In genomic region chr9:121075251-121076036, GRCh38 we compare ENCODE assay signal across 8 cellular contexts. TPM values are rescaled to one million over a fixed set of nuclear protein-coding genes. Genes with fewer than 3 reads are reported as not detected.
DNase-seq lines count a peak whose midpoint lies in the region; ATAC-seq, FAIRE-seq and TF ChIP-seq lines count a peak whose summit lies in the region.

No MANE protein-coding gene starts in this region.

- peak; percentile 4 for ATAC-seq in HG02970 (IDR thresholded peaks at IDR 0.05; ENCODE audit: low FRiP score, unreplicated experiment)
- peak; percentile 5 to 45 for ATAC-seq in naive B cell (ENCODE audit: low read depth in 2 of 2)
- no peak for ATAC-seq in GM18520 (IDR thresholded peaks at IDR 0.05; ENCODE audit: unreplicated experiment)

- H3K27me3 Mint-ChIP-seq in dendritic cell treated with granulocyte-macrophage colony-stimulating factor and Interleukin-4, amounts not matched to agents 40 ng/mL and 50 ng/mL, for 4 days, result no peaks in the 10 kb centered on the region
- no peaks in the 10 kb centered on the region for H3K27me3 Mint-ChIP-seq in naive B cell

- peak; percentile 3 for TF ChIP-seq CTCF in GM12865 (IDR thresholded peaks at IDR 0.05; ENCODE audit: insufficient read depth, low read depth, low read length, missing control alignments)

- H3K36me3 Mint-ChIP-seq in dendritic cell treated with granulocyte-macrophage colony-stimulating factor and Interleukin-4, amounts not matched to agents 40 ng/mL and 50 ng/mL, for 4 days (ENCODE audit: low read depth), result peaks cover 17% of the 10 kb centered on the region
- H3K36me3 Mint-ChIP-seq in naive B cell, result no peaks in the 10 kb centered on the region

- H3K4me1 Mint-ChIP-seq in dendritic cell treated with granulocyte-macrophage colony-stimulating factor and Interleukin-4, amounts not matched to agents 40 ng/mL and 50 ng/mL, for 4 days (ENCODE audit: low read depth), result peaks cover 49% of the 10 kb centered on the region
- H3K4me1 Mint-ChIP-seq in naive B cell, result peaks cover 44 to 81% (median 60%) of the 10 kb centered on the region in 3 donors

- H3K4me3 Mint-ChIP-seq in dendritic cell treated with granulocyte-macrophage colony-stimulating factor and Interleukin-4, amounts not matched to agents 40 ng/mL and 50 ng/mL, for 4 days, result peak overlapping the region; percentile 94
- H3K4me3 Mint-ChIP-seq in naive B cell, result peak overlapping the region; percentile 92 to 100 (median 100)

- intact Hi-C loops in dendritic cell treated with granulocyte-macrophage colony-stimulating factor and Interleukin-4, amounts not matched to agents 40 ng/mL and 50 ng/mL, for 4 days (cut with micrococcal nuclease), result loop anchor here (2.0 kb wide), 1 partner anchor 45 kb away; no protein-coding TSS in a partner anchor

- H3K9me3 Mint-ChIP-seq in dendritic cell treated with granulocyte-macrophage colony-stimulating factor and Interleukin-4, amounts not matched to agents 40 ng/mL and 50 ng/mL, for 4 days, result no peaks in the 10 kb centered on the region
- H3K9me3 Mint-ChIP-seq in naive B cell, result peaks cover 0 to under 1% (median 0%) of the 10 kb centered on the region in 7 donors

- FAIRE-seq in RCC 7860 (lab: Jason Lieb, UNC), result no peak

- peak overlapping the region; percentile 92 for H3K27ac Mint-ChIP-seq in dendritic cell treated with granulocyte-macrophage colony-stimulating factor and Interleukin-4, amounts not matched to agents 40 ng/mL and 50 ng/mL, for 4 days
- H3K27ac Mint-ChIP-seq in naive B cell, result peak overlapping the region; percentile 90 to 99 (median 98)

- in situ Hi-C loops in ACHN (cut with HindIII; ENCODE audit: low pct_ligation_motif_present, low pct_unique_long_range_greater_than_20kb, low sequenced_read_pairs), result no loop called here

- DNase-seq in ACHN, result peak; percentile 32
- DNase-seq in GM12865 (ENCODE audit: low read depth), result peak; percentile 65
- peak; percentile 40 for DNase-seq in RCC 7860 (ENCODE audit: low spot score)
- peak; percentile 56 for DNase-seq in naive B cell
- no peak for DNase-seq in mucosa of gallbladder (ENCODE audit: low spot score)

- peak overlapping the region; percentile 83 for H3K4me3 ChIP-seq in GM12865 (ENCODE audit: low read depth, low read length)

RNA-seq across cellular contexts. Expression of gene CNTRL, which starts 0.7 kb away (rescaled TPM):
- 10 to 100 TPM in 5 of 6 donors, 1 to 10 TPM in 1; 7.5 to 43.2 (median 20.5) TPM for polyA plus RNA-seq in naive B cell (ENCODE audit: low read depth in 6 of 6)
- total RNA-seq in mucosa of gallbladder, result 11.7 TPM

RNA-seq across cellular contexts. Expression of gene C5, which starts 25.4 kb away (rescaled TPM):
- polyA plus RNA-seq in naive B cell (ENCODE audit: low read depth in 6 of 6), result 1 to 10 TPM in 2 of 6 donors, under 1 TPM in 3, not detected in 1; 0.47 to 1.7 (median 0.74) TPM
- total RNA-seq in mucosa of gallbladder, result 6.2 TPM
